4 cellular contexts compared by ENCODE assay signal in genomic region chr11:25309818-25310217, GRCh38.
"Had no signal": no experiment of that assay in that cellular context is flagged by ENCODE, and none has a peak within 500 bp of the region (broad histone marks: within the 10 kb centered on the region; RNA-seq: fewer than 3 reads in every experiment).

No MANE protein-coding gene starts in this region.

- ATAC-seq: HepG2, K562 had no signal

- H3K4me3 ChIP-seq: K562 had no signal

- DNase-seq: IMR-90 had no signal

- H3K27ac ChIP-seq: HL-60 had no signal
